1 cellular context compared by ENCODE assay signal in the genomic region with DNA sequence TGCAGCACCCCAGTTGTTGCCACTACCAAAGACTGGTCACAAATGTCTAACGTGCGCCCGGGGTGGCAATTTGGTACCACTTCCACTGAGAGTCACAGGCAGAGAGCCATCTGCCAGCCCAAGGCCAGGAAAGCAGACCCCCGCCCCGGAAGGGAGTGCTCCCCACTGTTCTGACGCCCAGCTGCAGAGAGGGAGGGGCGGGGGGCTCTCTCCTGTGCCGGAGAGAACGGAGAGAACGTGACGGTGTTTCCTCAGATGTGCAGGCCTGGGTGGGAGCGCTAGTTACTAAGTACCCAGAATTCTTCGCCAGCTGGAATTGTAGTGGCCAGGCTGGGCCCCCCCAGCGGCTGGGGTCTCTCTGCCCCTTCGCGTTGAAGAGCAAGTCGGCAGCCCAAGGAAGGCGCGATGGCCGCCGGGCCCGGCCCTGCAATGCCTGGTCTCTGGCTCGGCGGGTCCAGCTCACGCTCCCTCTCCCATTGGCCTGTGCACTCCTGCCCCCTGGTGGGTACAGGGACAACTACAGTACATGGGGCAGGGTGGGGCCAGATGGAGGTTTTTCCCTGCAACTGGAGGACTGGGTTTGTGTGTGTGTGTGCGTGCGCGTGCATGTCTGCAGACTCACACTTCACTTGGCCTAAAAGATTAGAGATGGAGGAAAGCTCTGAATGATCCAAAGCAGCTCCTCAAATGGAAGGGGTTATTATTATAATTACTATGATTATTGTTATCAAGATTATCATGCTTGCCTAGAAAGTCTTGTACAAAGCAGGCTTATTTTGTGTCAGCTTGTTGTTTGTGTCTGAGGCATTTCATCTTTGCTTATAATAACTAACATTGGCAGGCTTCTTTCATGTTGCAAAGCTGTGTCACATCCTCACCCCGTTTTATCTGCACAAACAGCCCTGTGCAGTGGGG.
TF ChIP-seq lines count a peak whose summit lies in the region.

No MANE protein-coding gene starts in this region.

TF ChIP-seq in K562, 482 proteins besides CTCF, POLR2A, EP300 and RAD21 (continued from another document and continues in another):
- TF ChIP-seq, protein P1, sequence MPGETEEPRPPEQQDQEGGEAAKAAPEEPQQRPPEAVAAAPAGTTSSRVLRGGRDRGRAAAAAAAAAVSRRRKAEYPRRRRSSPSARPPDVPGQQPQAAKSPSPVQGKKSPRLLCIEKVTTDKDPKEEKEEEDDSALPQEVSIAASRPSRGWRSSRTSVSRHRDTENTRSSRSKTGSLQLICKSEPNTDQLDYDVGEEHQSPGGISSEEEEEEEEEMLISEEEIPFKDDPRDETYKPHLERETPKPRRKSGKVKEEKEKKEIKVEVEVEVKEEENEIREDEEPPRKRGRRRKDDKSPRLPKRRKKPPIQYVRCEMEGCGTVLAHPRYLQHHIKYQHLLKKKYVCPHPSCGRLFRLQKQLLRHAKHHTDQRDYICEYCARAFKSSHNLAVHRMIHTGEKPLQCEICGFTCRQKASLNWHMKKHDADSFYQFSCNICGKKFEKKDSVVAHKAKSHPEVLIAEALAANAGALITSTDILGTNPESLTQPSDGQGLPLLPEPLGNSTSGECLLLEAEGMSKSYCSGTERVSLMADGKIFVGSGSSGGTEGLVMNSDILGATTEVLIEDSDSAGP (CRISPR knock-in tag; IDR thresholded peaks at IDR 0.05) = no peak
- TF ChIP-seq, protein P2, sequence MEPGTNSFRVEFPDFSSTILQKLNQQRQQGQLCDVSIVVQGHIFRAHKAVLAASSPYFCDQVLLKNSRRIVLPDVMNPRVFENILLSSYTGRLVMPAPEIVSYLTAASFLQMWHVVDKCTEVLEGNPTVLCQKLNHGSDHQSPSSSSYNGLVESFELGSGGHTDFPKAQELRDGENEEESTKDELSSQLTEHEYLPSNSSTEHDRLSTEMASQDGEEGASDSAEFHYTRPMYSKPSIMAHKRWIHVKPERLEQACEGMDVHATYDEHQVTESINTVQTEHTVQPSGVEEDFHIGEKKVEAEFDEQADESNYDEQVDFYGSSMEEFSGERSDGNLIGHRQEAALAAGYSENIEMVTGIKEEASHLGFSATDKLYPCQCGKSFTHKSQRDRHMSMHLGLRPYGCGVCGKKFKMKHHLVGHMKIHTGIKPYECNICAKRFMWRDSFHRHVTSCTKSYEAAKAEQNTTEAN (CRISPR knock-in tag; IDR thresholded peaks at IDR 0.05) = no peak
- no peak for TF ChIP-seq ZNF699 (CRISPR knock-in tag; IDR thresholded peaks at IDR 0.05; ENCODE audit: insufficient replicate concordance)
- no peak for TF ChIP-seq ARNT (IDR thresholded peaks at IDR 0.05)
- TF ChIP-seq PRMT5 (CRISPR knock-in tag; IDR thresholded peaks at IDR 0.05) = no peak
- peak in 1 of 2 experiments; percentile 52; a peak in 1 of 4 replicates for TF ChIP-seq RCOR1 (IDR thresholded peaks at IDR 0.05; ENCODE audit: borderline replicate concordance in 1 of 2, low read depth in 2 of 2, low read length in 2 of 2)
- peak; percentile 99 for TF ChIP-seq SMC3 (conservative IDR thresholded peaks at IDR 0.05; ENCODE audit: insufficient read depth, low read depth, low read length)
- TF ChIP-seq IRF2 (CRISPR knock-in tag; IDR thresholded peaks at IDR 0.05) = no peak
- TF ChIP-seq, protein P3, sequence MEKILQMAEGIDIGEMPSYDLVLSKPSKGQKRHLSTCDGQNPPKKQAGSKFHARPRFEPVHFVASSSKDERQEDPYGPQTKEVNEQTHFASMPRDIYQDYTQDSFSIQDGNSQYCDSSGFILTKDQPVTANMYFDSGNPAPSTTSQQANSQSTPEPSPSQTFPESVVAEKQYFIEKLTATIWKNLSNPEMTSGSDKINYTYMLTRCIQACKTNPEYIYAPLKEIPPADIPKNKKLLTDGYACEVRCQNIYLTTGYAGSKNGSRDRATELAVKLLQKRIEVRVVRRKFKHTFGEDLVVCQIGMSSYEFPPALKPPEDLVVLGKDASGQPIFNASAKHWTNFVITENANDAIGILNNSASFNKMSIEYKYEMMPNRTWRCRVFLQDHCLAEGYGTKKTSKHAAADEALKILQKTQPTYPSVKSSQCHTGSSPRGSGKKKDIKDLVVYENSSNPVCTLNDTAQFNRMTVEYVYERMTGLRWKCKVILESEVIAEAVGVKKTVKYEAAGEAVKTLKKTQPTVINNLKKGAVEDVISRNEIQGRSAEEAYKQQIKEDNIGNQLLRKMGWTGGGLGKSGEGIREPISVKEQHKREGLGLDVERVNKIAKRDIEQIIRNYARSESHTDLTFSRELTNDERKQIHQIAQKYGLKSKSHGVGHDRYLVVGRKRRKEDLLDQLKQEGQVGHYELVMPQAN (IDR thresholded peaks at IDR 0.05; ENCODE audit: borderline replicate concordance) = no peak
- no peak for TF ChIP-seq MITF (IDR thresholded peaks at IDR 0.05)
- no peak for TF ChIP-seq SIN3A (IDR thresholded peaks at IDR 0.05; ENCODE audit: borderline replicate concordance in 2 of 2, control insufficient read depth in 1 of 2, low read depth in 2 of 2, low read length in 2 of 2)
- TF ChIP-seq ATF6 (CRISPR knock-in tag; IDR thresholded peaks at IDR 0.05) = no peak
- TF ChIP-seq ELK1 (CRISPR knock-in tag; IDR thresholded peaks at IDR 0.05) = no peak
- TF ChIP-seq EGR1 (conservative IDR thresholded peaks at IDR 0.05) = no peak
- TF ChIP-seq, protein P4, sequence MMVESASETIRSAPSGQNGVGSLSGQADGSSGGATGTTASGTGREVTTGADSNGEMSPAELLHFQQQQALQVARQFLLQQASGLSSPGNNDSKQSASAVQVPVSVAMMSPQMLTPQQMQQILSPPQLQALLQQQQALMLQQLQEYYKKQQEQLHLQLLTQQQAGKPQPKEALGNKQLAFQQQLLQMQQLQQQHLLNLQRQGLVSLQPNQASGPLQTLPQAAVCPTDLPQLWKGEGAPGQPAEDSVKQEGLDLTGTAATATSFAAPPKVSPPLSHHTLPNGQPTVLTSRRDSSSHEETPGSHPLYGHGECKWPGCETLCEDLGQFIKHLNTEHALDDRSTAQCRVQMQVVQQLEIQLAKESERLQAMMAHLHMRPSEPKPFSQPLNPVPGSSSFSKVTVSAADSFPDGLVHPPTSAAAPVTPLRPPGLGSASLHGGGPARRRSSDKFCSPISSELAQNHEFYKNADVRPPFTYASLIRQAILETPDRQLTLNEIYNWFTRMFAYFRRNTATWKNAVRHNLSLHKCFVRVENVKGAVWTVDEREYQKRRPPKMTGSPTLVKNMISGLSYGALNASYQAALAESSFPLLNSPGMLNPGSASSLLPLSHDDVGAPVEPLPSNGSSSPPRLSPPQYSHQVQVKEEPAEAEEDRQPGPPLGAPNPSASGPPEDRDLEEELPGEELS (CRISPR knock-in tag; IDR thresholded peaks at IDR 0.05; ENCODE audit: borderline replicate concordance) = no peak
- TF ChIP-seq KLF1 (tag; IDR thresholded peaks at IDR 0.05) = no peak
- TF ChIP-seq JUND (IDR thresholded peaks at IDR 0.05; ENCODE audit: borderline replicate concordance, low read depth, low read length) = 0 out of 2 replicates have a peak, but pooled peaks have one; percentile 18
- TF ChIP-seq JUND (tag; IDR thresholded peaks at IDR 0.05; ENCODE audit: borderline replicate concordance, low read depth, low read length) = no peak; the same call in 2 of the 3 replicates
- TF ChIP-seq, protein P5, sequence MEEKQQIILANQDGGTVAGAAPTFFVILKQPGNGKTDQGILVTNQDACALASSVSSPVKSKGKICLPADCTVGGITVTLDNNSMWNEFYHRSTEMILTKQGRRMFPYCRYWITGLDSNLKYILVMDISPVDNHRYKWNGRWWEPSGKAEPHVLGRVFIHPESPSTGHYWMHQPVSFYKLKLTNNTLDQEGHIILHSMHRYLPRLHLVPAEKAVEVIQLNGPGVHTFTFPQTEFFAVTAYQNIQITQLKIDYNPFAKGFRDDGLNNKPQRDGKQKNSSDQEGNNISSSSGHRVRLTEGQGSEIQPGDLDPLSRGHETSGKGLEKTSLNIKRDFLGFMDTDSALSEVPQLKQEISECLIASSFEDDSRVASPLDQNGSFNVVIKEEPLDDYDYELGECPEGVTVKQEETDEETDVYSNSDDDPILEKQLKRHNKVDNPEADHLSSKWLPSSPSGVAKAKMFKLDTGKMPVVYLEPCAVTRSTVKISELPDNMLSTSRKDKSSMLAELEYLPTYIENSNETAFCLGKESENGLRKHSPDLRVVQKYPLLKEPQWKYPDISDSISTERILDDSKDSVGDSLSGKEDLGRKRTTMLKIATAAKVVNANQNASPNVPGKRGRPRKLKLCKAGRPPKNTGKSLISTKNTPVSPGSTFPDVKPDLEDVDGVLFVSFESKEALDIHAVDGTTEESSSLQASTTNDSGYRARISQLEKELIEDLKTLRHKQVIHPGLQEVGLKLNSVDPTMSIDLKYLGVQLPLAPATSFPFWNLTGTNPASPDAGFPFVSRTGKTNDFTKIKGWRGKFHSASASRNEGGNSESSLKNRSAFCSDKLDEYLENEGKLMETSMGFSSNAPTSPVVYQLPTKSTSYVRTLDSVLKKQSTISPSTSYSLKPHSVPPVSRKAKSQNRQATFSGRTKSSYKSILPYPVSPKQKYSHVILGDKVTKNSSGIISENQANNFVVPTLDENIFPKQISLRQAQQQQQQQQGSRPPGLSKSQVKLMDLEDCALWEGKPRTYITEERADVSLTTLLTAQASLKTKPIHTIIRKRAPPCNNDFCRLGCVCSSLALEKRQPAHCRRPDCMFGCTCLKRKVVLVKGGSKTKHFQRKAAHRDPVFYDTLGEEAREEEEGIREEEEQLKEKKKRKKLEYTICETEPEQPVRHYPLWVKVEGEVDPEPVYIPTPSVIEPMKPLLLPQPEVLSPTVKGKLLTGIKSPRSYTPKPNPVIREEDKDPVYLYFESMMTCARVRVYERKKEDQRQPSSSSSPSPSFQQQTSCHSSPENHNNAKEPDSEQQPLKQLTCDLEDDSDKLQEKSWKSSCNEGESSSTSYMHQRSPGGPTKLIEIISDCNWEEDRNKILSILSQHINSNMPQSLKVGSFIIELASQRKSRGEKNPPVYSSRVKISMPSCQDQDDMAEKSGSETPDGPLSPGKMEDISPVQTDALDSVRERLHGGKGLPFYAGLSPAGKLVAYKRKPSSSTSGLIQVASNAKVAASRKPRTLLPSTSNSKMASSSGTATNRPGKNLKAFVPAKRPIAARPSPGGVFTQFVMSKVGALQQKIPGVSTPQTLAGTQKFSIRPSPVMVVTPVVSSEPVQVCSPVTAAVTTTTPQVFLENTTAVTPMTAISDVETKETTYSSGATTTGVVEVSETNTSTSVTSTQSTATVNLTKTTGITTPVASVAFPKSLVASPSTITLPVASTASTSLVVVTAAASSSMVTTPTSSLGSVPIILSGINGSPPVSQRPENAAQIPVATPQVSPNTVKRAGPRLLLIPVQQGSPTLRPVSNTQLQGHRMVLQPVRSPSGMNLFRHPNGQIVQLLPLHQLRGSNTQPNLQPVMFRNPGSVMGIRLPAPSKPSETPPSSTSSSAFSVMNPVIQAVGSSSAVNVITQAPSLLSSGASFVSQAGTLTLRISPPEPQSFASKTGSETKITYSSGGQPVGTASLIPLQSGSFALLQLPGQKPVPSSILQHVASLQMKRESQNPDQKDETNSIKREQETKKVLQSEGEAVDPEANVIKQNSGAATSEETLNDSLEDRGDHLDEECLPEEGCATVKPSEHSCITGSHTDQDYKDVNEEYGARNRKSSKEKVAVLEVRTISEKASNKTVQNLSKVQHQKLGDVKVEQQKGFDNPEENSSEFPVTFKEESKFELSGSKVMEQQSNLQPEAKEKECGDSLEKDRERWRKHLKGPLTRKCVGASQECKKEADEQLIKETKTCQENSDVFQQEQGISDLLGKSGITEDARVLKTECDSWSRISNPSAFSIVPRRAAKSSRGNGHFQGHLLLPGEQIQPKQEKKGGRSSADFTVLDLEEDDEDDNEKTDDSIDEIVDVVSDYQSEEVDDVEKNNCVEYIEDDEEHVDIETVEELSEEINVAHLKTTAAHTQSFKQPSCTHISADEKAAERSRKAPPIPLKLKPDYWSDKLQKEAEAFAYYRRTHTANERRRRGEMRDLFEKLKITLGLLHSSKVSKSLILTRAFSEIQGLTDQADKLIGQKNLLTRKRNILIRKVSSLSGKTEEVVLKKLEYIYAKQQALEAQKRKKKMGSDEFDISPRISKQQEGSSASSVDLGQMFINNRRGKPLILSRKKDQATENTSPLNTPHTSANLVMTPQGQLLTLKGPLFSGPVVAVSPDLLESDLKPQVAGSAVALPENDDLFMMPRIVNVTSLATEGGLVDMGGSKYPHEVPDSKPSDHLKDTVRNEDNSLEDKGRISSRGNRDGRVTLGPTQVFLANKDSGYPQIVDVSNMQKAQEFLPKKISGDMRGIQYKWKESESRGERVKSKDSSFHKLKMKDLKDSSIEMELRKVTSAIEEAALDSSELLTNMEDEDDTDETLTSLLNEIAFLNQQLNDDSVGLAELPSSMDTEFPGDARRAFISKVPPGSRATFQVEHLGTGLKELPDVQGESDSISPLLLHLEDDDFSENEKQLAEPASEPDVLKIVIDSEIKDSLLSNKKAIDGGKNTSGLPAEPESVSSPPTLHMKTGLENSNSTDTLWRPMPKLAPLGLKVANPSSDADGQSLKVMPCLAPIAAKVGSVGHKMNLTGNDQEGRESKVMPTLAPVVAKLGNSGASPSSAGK (IDR thresholded peaks at IDR 0.05) = 0 out of 2 replicates have a peak, but pooled peaks have one; percentile 23
- TF ChIP-seq HEY1 (CRISPR knock-in tag; IDR thresholded peaks at IDR 0.05; ENCODE audit: borderline replicate concordance) = no peak
- peak in 2 of 3 experiments; percentile 65 to 78 for TF ChIP-seq YY1 (IDR thresholded peaks at IDR 0.05; ENCODE audit: borderline replicate concordance in 1 of 3, control insufficient read depth in 1 of 3, extremely low read depth in 1 of 3, insufficient read depth in 3 of 3, insufficient read length in 1 of 3, insufficient replicate concordance in 2 of 3, low read depth in 1 of 3, low read length in 2 of 3)
- TF ChIP-seq ZNF124 (CRISPR knock-in tag; IDR thresholded peaks at IDR 0.05) = no peak
- no peak for TF ChIP-seq HNRNPUL1 (IDR thresholded peaks at IDR 0.05; ENCODE audit: low read length)
